In genomic region chr3:195147649-195148121, GRCh38 we compare ENCODE assay signal across 8 cellular contexts.
DNase-seq lines count a peak whose midpoint lies in the region; ATAC-seq and TF ChIP-seq lines count a peak whose summit lies in the region.

No MANE protein-coding gene starts in this region.

- no peak for TF ChIP-seq CTCF in A673 (conservative IDR thresholded peaks at IDR 0.05; ENCODE audit: low read depth, low read length)
- TF ChIP-seq CTCF in Calu3 (IDR thresholded peaks at IDR 0.05; ENCODE audit: unreplicated experiment): no peak

- no peak overlapping the region for H3K4me2 ChIP-seq in mesenchymal stem cell (ENCODE audit: low read length, poor library complexity, severe bottlenecking)

- no peak overlapping the region for H2BK120ac ChIP-seq in mesenchymal stem cell (ENCODE audit: low read depth, low read length)

- no peak overlapping the region for H2BK15ac ChIP-seq in mesenchymal stem cell (ENCODE audit: low read depth, poor library complexity, severe bottlenecking)

- H3K27ac Mint-ChIP-seq in Calu3 (ENCODE audit: unreplicated experiment): no peak overlapping the region

- H3K9ac ChIP-seq in mesenchymal stem cell (ENCODE audit: low read length): peak overlapping the region; percentile 71

- BruUV-seq in A673 (replicated peaks; lab: Mats Ljungman, UMichigan) (no TSS peak), Calu3 (replicated peaks; lab: Mats Ljungman, UMichigan) (no TSS peak)

- H3K23ac ChIP-seq in mesenchymal stem cell (ENCODE audit: low read length in 2 of 2): no peak overlapping the region

- CTCF ChIA-PET in A673 (lab: Charles Lee): interaction anchor here (0.5 kb wide), 1 partner anchor 378 kb away, joined by 3 read pairs; no protein-coding TSS in a partner anchor
- CTCF ChIA-PET in Calu3 (lab: Charles Lee): no interaction called here

- H3K9me3 ChIP-seq in A673 (ENCODE audit: low read depth, low read length, poor library complexity, severe bottlenecking) (no peaks in the 10 kb centered on the region), mesenchymal stem cell (ENCODE audit: control insufficient read depth, low read length) (no peaks in the 10 kb centered on the region), MG63 (no peaks in the 10 kb centered on the region), SJCRH30 (replicated peaks) (no peaks in the 10 kb centered on the region)

- H3K14ac ChIP-seq in mesenchymal stem cell (ENCODE audit: low read length in 2 of 2): peak overlapping the region in 1 of 2 experiments; percentile 46

- H3K4me1 Mint-ChIP-seq in Calu3 (ENCODE audit: low read depth, unreplicated experiment): peaks cover 60% of the 10 kb centered on the region

- no peak overlapping the region for H2AK5ac ChIP-seq in mesenchymal stem cell (ENCODE audit: low read length, severe bottlenecking)

- peaks cover 10% of the 10 kb centered on the region for H3K36me3 Mint-ChIP-seq in Calu3 (ENCODE audit: insufficient read depth, unreplicated experiment)

- peaks cover 5% of the 10 kb centered on the region for H3K79me1 ChIP-seq in mesenchymal stem cell (replicated peaks; ENCODE audit: low read length, poor library complexity, severe bottlenecking)

- no peaks in the 10 kb centered on the region for H3K36me3 ChIP-seq in A673 (ENCODE audit: insufficient read depth, low read length, poor library complexity, severe bottlenecking)
- H3K36me3 ChIP-seq in mesenchymal stem cell (ENCODE audit: control insufficient read depth in 1 of 2, insufficient read depth in 2 of 2, low read depth in 1 of 2, low read length in 2 of 2): peaks cover 0 to 6% of the 10 kb centered on the region in 2 experiments
- H3K36me3 ChIP-seq in MG63: no peaks in the 10 kb centered on the region; the same call in 1 of the 2 replicates
- H3K36me3 ChIP-seq in SJCRH30: no peaks in the 10 kb centered on the region

- H4K91ac ChIP-seq in mesenchymal stem cell (ENCODE audit: low read length): no peak overlapping the region

- H3K27ac ChIP-seq in A673 (ENCODE audit: low read depth, low read length, poor library complexity, severe bottlenecking): peak overlapping the region; percentile 36
- no peak overlapping the region for H3K27ac ChIP-seq in mesenchymal stem cell (ENCODE audit: low read length, poor library complexity, severe bottlenecking)
- no peak overlapping the region for H3K27ac ChIP-seq in SJCRH30

- POLR2A ChIA-PET in A673 (lab: Charles Lee; ENCODE audit: low non-redundant PET): interaction anchor here (0.7 kb wide), 1 partner anchor 14 kb away, joined by 4 read pairs; no protein-coding TSS in a partner anchor

- intact Hi-C loops in A673 (cut with micrococcal nuclease; ENCODE audit: unreplicated experiment): no loop called here
- intact Hi-C loops in Calu3 (cut with micrococcal nuclease; ENCODE audit: unreplicated experiment): no loop called here

- H3K18ac ChIP-seq in mesenchymal stem cell (ENCODE audit: low read depth in 1 of 2, low read length in 2 of 2): no peak overlapping the region

- peaks cover 47% of the 10 kb centered on the region for H3K4me1 ChIP-seq in A673 (ENCODE audit: insufficient read depth, low read length, poor library complexity, severe bottlenecking)
- peaks cover 12% of the 10 kb centered on the region for H3K4me1 ChIP-seq in mesenchymal stem cell (ENCODE audit: control insufficient read depth, insufficient read depth, low read depth, low read length)
- no peaks in the 10 kb centered on the region for H3K4me1 ChIP-seq in SJCRH30

- H2BK5ac ChIP-seq in mesenchymal stem cell (ENCODE audit: low read depth, low read length, poor library complexity, severe bottlenecking): no peak overlapping the region

- H3K27me3 ChIP-seq in A673 (replicated peaks; ENCODE audit: insufficient read depth, low read depth, low read length, poor library complexity) (no peaks in the 10 kb centered on the region), mesenchymal stem cell (ENCODE audit: control insufficient read depth in 1 of 2, insufficient read depth in 1 of 2, low read length in 2 of 2) (no peaks in the 10 kb centered on the region), MG63 (no peaks in the 10 kb centered on the region), SJCRH30 (no peaks in the 10 kb centered on the region)

- H2AFZ ChIP-seq in mesenchymal stem cell (ENCODE audit: low read depth, low read length): no peak overlapping the region

- peak overlapping the region in 1 of 2 experiments; percentile 84 for H2BK12ac ChIP-seq in mesenchymal stem cell (ENCODE audit: low read length in 2 of 2)

- no peaks in the 10 kb centered on the region for H3K9me3 Mint-ChIP-seq in Calu3 (ENCODE audit: low read depth, unreplicated experiment)

- H3K4me3 ChIP-seq in A673 (ENCODE audit: low read depth, low read length, poor library complexity, severe bottlenecking) (no peak overlapping the region), mesenchymal stem cell (ENCODE audit: insufficient read depth in 1 of 2, low read depth in 1 of 2, low read length in 2 of 2) (peak overlapping the region in 1 of 2 experiments; percentile 38), MG63 (no peak overlapping the region), SJCRH30 (no peak overlapping the region)

- DNase-seq in A673 (ENCODE audit: low spot score) (no peak), mesenchymal stem cell (peak; percentile 88), Calu3 (no peak), MG63 (no peak), SJCRH30 (no peak)
- DNase-seq in activated T-cell treated with anti-CD3 and anti-CD28 coated beads, Interleukin-2, amount 50 U/mL, for 48 hours: peak; percentile 31 to 32

- no peak overlapping the region for H3K4me3 Mint-ChIP-seq in Calu3 (ENCODE audit: low read depth, unreplicated experiment)

- ATAC-seq in GM18907 (IDR thresholded peaks at IDR 0.05; ENCODE audit: unreplicated experiment) (peak; percentile 81), HG03060 (IDR thresholded peaks at IDR 0.05; ENCODE audit: low read depth, unreplicated experiment) (peak; percentile 60)

- 89% methylated on average over 19 of the region's 19 CpGs for WGBS in mesenchymal stem cell

- H3K27me3 Mint-ChIP-seq in Calu3 (ENCODE audit: unreplicated experiment): no peaks in the 10 kb centered on the region

- no peak overlapping the region for H3K4ac ChIP-seq in mesenchymal stem cell (ENCODE audit: low read depth in 1 of 2, low read length in 2 of 2)

- H4K8ac ChIP-seq in mesenchymal stem cell (ENCODE audit: low read length): no peak overlapping the region

Comparison
In these comparisons a context has a peak if more than half of its experiments do, and no peak if none do; other contexts are left out.
1. DNase-seq: peak in activated T-cell treated with anti-CD3 and anti-CD28 coated beads, Interleukin-2, amount 50 U/mL, for 48 hours (2 of 2) and mesenchymal stem cell (single experiment); none in A673 (single experiment), Calu3 (single experiment), MG63 (single experiment) and SJCRH30 (0 of 2).